In the genomic region with DNA sequence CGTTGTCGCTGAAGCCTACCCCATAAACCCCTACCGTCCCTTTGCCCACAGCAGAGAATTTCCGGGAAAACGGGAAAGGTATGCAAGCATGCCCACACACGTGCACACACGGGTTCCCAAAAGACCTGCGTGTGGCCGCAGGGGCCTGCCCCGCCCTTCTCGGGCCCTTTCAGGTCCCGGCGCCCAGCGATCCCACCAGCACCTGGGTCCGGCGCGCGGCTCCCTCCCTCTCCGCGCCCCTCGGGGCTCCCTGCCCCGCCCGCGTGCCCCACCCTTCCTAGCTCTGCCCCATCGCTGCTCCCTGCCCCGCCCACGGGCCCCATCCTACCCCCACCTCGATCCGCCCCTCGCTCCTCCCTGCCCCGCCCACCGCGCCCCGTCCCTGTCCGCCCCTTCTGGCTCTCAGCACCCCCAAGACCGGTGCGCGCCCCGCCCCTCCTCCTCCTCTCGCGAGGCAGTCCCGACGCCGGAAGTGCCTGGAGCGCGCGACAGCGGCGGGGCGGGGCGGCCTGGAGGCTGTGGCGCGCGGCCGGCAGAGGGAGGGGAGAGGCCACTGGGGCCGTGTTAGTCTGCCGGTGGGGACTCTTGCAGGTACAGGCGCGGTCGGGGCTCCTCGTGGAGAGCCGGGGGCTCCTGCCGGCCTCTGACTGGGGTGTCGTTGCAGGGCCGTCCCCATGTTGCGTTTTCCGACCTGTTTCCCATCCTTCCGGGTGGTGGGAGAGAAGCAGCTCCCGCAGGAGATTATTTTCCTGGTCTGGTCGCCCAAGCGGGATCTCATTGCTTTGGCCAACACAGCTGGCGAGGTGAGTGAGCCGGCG, we compare ENCODE assay signal across 1 cellular context.
TF ChIP-seq lines count a peak whose summit lies in the region.

A gene with protein sequence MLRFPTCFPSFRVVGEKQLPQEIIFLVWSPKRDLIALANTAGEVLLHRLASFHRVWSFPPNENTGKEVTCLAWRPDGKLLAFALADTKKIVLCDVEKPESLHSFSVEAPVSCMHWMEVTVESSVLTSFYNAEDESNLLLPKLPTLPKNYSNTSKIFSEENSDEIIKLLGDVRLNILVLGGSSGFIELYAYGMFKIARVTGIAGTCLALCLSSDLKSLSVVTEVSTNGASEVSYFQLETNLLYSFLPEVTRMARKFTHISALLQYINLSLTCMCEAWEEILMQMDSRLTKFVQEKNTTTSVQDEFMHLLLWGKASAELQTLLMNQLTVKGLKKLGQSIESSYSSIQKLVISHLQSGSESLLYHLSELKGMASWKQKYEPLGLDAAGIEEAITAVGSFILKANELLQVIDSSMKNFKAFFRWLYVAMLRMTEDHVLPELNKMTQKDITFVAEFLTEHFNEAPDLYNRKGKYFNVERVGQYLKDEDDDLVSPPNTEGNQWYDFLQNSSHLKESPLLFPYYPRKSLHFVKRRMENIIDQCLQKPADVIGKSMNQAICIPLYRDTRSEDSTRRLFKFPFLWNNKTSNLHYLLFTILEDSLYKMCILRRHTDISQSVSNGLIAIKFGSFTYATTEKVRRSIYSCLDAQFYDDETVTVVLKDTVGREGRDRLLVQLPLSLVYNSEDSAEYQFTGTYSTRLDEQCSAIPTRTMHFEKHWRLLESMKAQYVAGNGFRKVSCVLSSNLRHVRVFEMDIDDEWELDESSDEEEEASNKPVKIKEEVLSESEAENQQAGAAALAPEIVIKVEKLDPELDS (plus strand): TSS at position 510 of the 818 bp plus-strand sequence. CDS start 165 bp downstream, at position 675.

TF ChIP-seq in HEK293, 187 proteins besides CTCF, POLR2A, EP300 and RAD21 (continued from another document):
- TF ChIP-seq, protein P1, sequence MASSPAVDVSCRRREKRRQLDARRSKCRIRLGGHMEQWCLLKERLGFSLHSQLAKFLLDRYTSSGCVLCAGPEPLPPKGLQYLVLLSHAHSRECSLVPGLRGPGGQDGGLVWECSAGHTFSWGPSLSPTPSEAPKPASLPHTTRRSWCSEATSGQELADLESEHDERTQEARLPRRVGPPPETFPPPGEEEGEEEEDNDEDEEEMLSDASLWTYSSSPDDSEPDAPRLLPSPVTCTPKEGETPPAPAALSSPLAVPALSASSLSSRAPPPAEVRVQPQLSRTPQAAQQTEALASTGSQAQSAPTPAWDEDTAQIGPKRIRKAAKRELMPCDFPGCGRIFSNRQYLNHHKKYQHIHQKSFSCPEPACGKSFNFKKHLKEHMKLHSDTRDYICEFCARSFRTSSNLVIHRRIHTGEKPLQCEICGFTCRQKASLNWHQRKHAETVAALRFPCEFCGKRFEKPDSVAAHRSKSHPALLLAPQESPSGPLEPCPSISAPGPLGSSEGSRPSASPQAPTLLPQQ (tag by site-specific recombination; IDR thresholded peaks at IDR 0.05): 0 out of 2 replicates have a peak, but pooled peaks have one; percentile 22
- TF ChIP-seq, protein P2, sequence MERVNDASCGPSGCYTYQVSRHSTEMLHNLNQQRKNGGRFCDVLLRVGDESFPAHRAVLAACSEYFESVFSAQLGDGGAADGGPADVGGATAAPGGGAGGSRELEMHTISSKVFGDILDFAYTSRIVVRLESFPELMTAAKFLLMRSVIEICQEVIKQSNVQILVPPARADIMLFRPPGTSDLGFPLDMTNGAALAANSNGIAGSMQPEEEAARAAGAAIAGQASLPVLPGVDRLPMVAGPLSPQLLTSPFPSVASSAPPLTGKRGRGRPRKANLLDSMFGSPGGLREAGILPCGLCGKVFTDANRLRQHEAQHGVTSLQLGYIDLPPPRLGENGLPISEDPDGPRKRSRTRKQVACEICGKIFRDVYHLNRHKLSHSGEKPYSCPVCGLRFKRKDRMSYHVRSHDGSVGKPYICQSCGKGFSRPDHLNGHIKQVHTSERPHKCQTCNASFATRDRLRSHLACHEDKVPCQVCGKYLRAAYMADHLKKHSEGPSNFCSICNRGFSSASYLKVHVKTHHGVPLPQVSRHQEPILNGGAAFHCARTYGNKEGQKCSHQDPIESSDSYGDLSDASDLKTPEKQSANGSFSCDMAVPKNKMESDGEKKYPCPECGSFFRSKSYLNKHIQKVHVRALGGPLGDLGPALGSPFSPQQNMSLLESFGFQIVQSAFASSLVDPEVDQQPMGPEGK (tag by site-specific recombination; IDR thresholded peaks at IDR 0.05): peak; percentile 73
- TF ChIP-seq ZNF558 (tag by site-specific recombination; IDR thresholded peaks at IDR 0.05): no peak
TF ChIP-seq in HEK293: peak in this region for 31.
